ENCODE assay signal across 16 cellular contexts in the genomic region with DNA sequence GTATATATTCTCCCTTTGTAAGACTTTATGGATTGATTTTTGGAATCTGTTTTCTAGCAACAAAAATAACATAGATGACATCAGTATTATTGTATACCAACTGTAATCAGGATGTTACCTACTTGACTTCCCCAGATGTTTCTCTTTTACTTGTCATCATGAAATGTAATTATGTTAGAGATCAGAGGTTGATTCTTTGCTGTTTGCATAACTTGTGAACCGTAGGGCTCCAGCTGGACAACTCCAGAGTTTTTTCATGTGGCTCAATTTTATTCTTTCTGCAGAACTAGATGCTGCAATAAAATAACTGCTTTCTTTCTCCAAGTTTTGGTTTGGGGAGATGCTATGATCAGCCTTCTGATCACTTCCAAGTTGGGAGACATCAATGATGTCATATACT. TPM values are rescaled to one million over a fixed set of nuclear protein-coding genes. Genes with fewer than 3 reads are reported as not detected.
DNase-seq lines count a peak whose midpoint lies in the region; ATAC-seq, FAIRE-seq and TF ChIP-seq lines count a peak whose summit lies in the region.
"Had no signal": no experiment of that assay in that cellular context is flagged by ENCODE, and none has a peak within 500 bp of the region (broad histone marks: within the 10 kb centered on the region; RNA-seq: fewer than 3 reads in every experiment).

No MANE protein-coding gene starts in this region.

- no peak overlapping the region for H3K4me3 ChIP-seq in choroid plexus epithelial cell (ENCODE audit: low read depth, low read length)
- no peak overlapping the region for H3K4me3 ChIP-seq in fibroblast of pulmonary artery (replicated peaks; ENCODE audit: low read depth, low read length)
- no peak overlapping the region for H3K4me3 ChIP-seq in HepG2 (replicated peaks in 1 of 3; ENCODE audit: insufficient read depth in 1 of 3, low read depth in 2 of 3, low read length in 3 of 3)
- no peak overlapping the region for H3K4me3 ChIP-seq in vagina
- H3K4me3 ChIP-seq: BLaER1 treated with 17β-estradiol and CSF1 and Interleukin-3, amounts not matched to agents 10 nM and 100 nM; GM23248 had no signal

- no peaks in the 10 kb centered on the region for H3K79me2 ChIP-seq in HepG2 (ENCODE audit: insufficient read depth, low read length)

- peaks cover 7% of the 10 kb centered on the region; the same call in 1 of the 2 replicates for H3K4me1 ChIP-seq in HepG2 (ENCODE audit: insufficient read depth, low read length)
- H3K4me1 ChIP-seq in vagina: no peaks in the 10 kb centered on the region
- H3K4me1 ChIP-seq: BLaER1 treated with 17β-estradiol and CSF1 and Interleukin-3, amounts not matched to agents 10 nM and 100 nM had no signal

- 72% methylated on average over 1 of the region's 1 CpG for WGBS in HepG2 (ENCODE audit: low lambda C conversion rate)

- intact Hi-C loops in HepG2 (cut with micrococcal nuclease; ENCODE audit: unreplicated experiment) (loop anchor here (2.0 kb wide), 1 partner anchor 57 kb away; no protein-coding TSS in a partner anchor), vagina (cut with DNase I) (no loop called here)

- H2AFZ ChIP-seq in HepG2 (ENCODE audit: low read length): no peak overlapping the region
- H2AFZ ChIP-seq: GM23248 had no signal

- POLR2A ChIA-PET in HepG2 (lab: Yijun Ruan, JAX): interaction anchor here (0.6 kb wide), 1 partner anchor 595 kb away, joined by 3 read pairs; a partner anchor contains a TSS

- CTCF ChIA-PET in HepG2 (lab: Yijun Ruan, JAX; ENCODE audit: low intra/inter-chr PET ratio, low total read pairs): no interaction called here

- H3K9me3 ChIP-seq in HepG2 (ENCODE audit: low read length) (no peaks in the 10 kb centered on the region), vagina (no peaks in the 10 kb centered on the region)
- H3K9me3 ChIP-seq: BLaER1 treated with 17β-estradiol and CSF1 and Interleukin-3, amounts not matched to agents 10 nM and 100 nM had no signal

- no peak overlapping the region for H3K9ac ChIP-seq in HepG2 (ENCODE audit: insufficient read depth, low read depth, low read length)
- H3K9ac ChIP-seq: BLaER1 treated with 17β-estradiol and CSF1 and Interleukin-3, amounts not matched to agents 10 nM and 100 nM; GM23248 had no signal

- FAIRE-seq in HepG2 (lab: Jason Lieb, UNC): no peak
- FAIRE-seq: G401.6, GM12891, GM19239 had no signal

- H4K20me1 ChIP-seq in HepG2 (ENCODE audit: insufficient read depth, low read length): no peaks in the 10 kb centered on the region
- H4K20me1 ChIP-seq: BLaER1 treated with 17β-estradiol and CSF1 and Interleukin-3, amounts not matched to agents 10 nM and 100 nM had no signal

- H3K36me3 ChIP-seq in HepG2 (replicated peaks in 1 of 2; ENCODE audit: control insufficient read depth in 1 of 2, insufficient read depth in 2 of 2, low read length in 2 of 2): peaks cover 12 to 40% of the 10 kb centered on the region in 2 experiments
- peaks cover 0 to 14% of the 10 kb centered on the region in 2 donors for H3K36me3 ChIP-seq in vagina

- H3K4me2 ChIP-seq in HepG2 (ENCODE audit: low read depth, low read length): no peak overlapping the region
- H3K4me2 ChIP-seq: BLaER1 treated with 17β-estradiol and CSF1 and Interleukin-3, amounts not matched to agents 10 nM and 100 nM had no signal

- ATAC-seq in HepG2: no peak
- no peak for ATAC-seq in HG03280 (IDR thresholded peaks at IDR 0.05; ENCODE audit: unreplicated experiment)
- ATAC-seq: CD8-positive, alpha-beta T cell had no signal

- H3K27ac ChIP-seq in HepG2 (ENCODE audit: extremely low read length, insufficient read depth, low read length) (no peak overlapping the region), vagina (no peak overlapping the region)
- H3K27ac ChIP-seq: BLaER1 treated with 17β-estradiol and CSF1 and Interleukin-3, amounts not matched to agents 10 nM and 100 nM; GM23248 had no signal

- no peak for TF ChIP-seq RAD21 in HepG2 (CRISPR knock-in tag; IDR thresholded peaks at IDR 0.05)

- in situ Hi-C loops in HepG2 (cut with HindIII; ENCODE audit: extremely low pct_ligation_motif_present, low pct_unique_long_range_greater_than_20kb): no loop called here

- TF ChIP-seq CTCF in choroid plexus epithelial cell (conservative IDR thresholded peaks at IDR 0.05; ENCODE audit: low read depth, low read length): no peak
- TF ChIP-seq CTCF in fibroblast of pulmonary artery (IDR thresholded peaks at IDR 0.05; ENCODE audit: low read length, missing control alignments): no peak
- TF ChIP-seq CTCF in HepG2 (CRISPR knock-in tag; IDR thresholded peaks at IDR 0.05): no peak
- TF ChIP-seq CTCF in vagina (IDR thresholded peaks at IDR 0.05): no peak

- TF ChIP-seq POLR2A in HepG2 (IDR thresholded peaks at IDR 0.05; ENCODE audit: insufficient read depth in 1 of 2, low read depth in 2 of 2, low read length in 2 of 2): no peak
- TF ChIP-seq POLR2A in vagina (IDR thresholded peaks at IDR 0.05): no peak

- TF ChIP-seq EP300 in HepG2 (IDR thresholded peaks at IDR 0.05; ENCODE audit: low read depth in 2 of 2, low read length in 2 of 2) (no peak), HepG2 (CRISPR knock-in tag; IDR thresholded peaks at IDR 0.05; ENCODE audit: borderline replicate concordance) (no peak)

- no peaks in the 10 kb centered on the region for H3K27me3 ChIP-seq in HepG2 (ENCODE audit: control insufficient read depth in 1 of 2, insufficient read depth in 2 of 2, low read length in 2 of 2)
- no peaks in the 10 kb centered on the region for H3K27me3 ChIP-seq in vagina
- H3K27me3 ChIP-seq: BLaER1 treated with 17β-estradiol and CSF1 and Interleukin-3, amounts not matched to agents 10 nM and 100 nM had no signal

- peak; percentile 2 for DNase-seq in NCI-H69 (lab: John Stamatoyannopoulos, UW)
- DNase-seq in choroid plexus epithelial cell (ENCODE audit: low read depth): peak; percentile 28
- peak; percentile 28 for DNase-seq in fibroblast of pulmonary artery (ENCODE audit: low read depth)
- DNase-seq in HepG2 (ENCODE audit: low spot score): no peak
- DNase-seq in vagina (ENCODE audit: extremely low spot score in 2 of 2): no peak
- DNase-seq in SKM-1 (lab: John Stamatoyannopoulos, UW; ENCODE audit: unreplicated experiment): no peak
- DNase-seq in midbrain (lab: John Stamatoyannopoulos, UW): no peak
- DNase-seq: CD8-positive, alpha-beta T cell; COR-L47; GM23248; HCEC 1CT had no signal

- no TSS peak for BruUV-seq in HepG2 (replicated peaks; lab: Mats Ljungman, UMichigan)

TF ChIP-seq in HepG2, 621 proteins besides CTCF, POLR2A, EP300 and RAD21:
- TF ChIP-seq, protein P1, sequence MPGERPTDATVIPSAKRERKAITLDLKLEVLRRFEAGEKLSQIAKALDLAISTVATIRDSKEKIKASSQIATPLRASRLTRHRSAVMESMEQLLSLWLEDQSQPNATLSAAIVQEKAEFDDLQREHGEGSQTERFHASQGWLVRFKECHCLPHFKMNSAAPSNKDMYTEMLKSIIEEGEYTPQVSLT (CRISPR knock-in tag; IDR thresholded peaks at IDR 0.05; ENCODE audit: borderline replicate concordance, low read depth): no peak
- peak; percentile 78 for TF ChIP-seq ATF7 (IDR thresholded peaks at IDR 0.05)
- TF ChIP-seq ATF7 (CRISPR knock-in tag; IDR thresholded peaks at IDR 0.05): no peak

RNA-seq across cellular contexts. Expression of a gene that starts 58.1 kb away (rescaled TPM):
- 51.6 and 68.8 TPM in 2 replicates for total RNA-seq in HepG2 (2016; rRNA removed; fragmentation: Illumina TruSeq; extraction: Trizol)
- total RNA-seq in HepG2 (2016; cell fraction: cytosol; rRNA removed; fragmentation: Illumina TruSeq; extraction: Trizol; ENCODE audit: low read depth): 10.0 and 11.5 TPM in 2 replicates
- total RNA-seq in HepG2 (2016; cell fraction: insoluble cytoplasmic fraction; rRNA removed; fragmentation: Illumina TruSeq; extraction: Trizol): 47.5 and 62.1 TPM in 2 replicates
- 48.3 and 49.1 TPM in 2 replicates for total RNA-seq in HepG2 (2016; cell fraction: membrane; rRNA removed; fragmentation: Illumina TruSeq; extraction: Trizol)
- 43.8 and 44.8 TPM in 2 replicates for total RNA-seq in HepG2 (2016; cell fraction: nucleus; rRNA removed; fragmentation: Illumina TruSeq; extraction: Trizol)
- 11.0 and 12.6 TPM in 2 replicates for polyA plus RNA-seq in HepG2 (2011; rRNA removed)
- polyA plus RNA-seq in HepG2 (2011; cell fraction: cytosol; rRNA removed): 6.4 and 7.3 TPM in 2 replicates
- polyA plus RNA-seq in HepG2 (2011; cell fraction: nucleus; rRNA removed): 11.9 and 15.1 TPM in 2 replicates
- polyA plus RNA-seq in HepG2 (2012): 18.9 and 24.1 TPM in 2 replicates
- polyA plus RNA-seq in HepG2 (2016; cell fraction: cytosol; fragmentation: Illumina TruSeq; extraction: Trizol; ENCODE audit: low read depth): 4.1 and 6.0 TPM in 2 replicates
- 33.9 and 34.3 TPM in 2 replicates for polyA plus RNA-seq in HepG2 (2016; cell fraction: insoluble cytoplasmic fraction; fragmentation: Illumina TruSeq; extraction: Trizol; ENCODE audit: low read depth)
- 18.7 and 19.9 TPM in 2 replicates for polyA plus RNA-seq in HepG2 (2016; cell fraction: membrane; fragmentation: Illumina TruSeq; extraction: Trizol; ENCODE audit: low read depth)
- polyA plus RNA-seq in HepG2 (2016; cell fraction: nucleus; fragmentation: Illumina TruSeq; extraction: Trizol; ENCODE audit: insufficient read depth, low read depth): 16.2 and 18.6 TPM in 2 replicates
- 4.7 and 17.9 TPM in 2 replicates for polyA minus RNA-seq in HepG2 (2011; rRNA and poly(A)+ RNA removed; ENCODE audit: low replicate concordance)
- 17.1 and 17.5 TPM in 2 replicates for polyA minus RNA-seq in HepG2 (2011; cell fraction: cytosol; rRNA and poly(A)+ RNA removed)
- 74.5 and 98.8 TPM in 2 replicates for polyA minus RNA-seq in HepG2 (2011; cell fraction: nucleus; rRNA and poly(A)+ RNA removed)
- 20.1 TPM for total RNA-seq in vagina

Comparison
In these comparisons a context has a peak if more than half of its experiments do, and no peak if none do; other contexts are left out.
1. DNase-seq: peak in NCI-H69 (single experiment), choroid plexus epithelial cell (single experiment) and fibroblast of pulmonary artery (single experiment); none in HepG2 (single experiment), vagina (0 of 2), SKM-1 (single experiment) and midbrain (single experiment).